11 cellular contexts compared by ENCODE assay signal in genomic region chr10:43426476-43426875, GRCh38. TPM values are rescaled to one million over a fixed set of nuclear protein-coding genes. Genes with fewer than 3 reads are reported as not detected.
"Had no signal": no experiment of that assay in that cellular context is flagged by ENCODE, and none has a peak within 500 bp of the region (broad histone marks: within the 10 kb centered on the region; RNA-seq: fewer than 3 reads in every experiment).

No MANE protein-coding gene starts in this region.

RNA-seq across cellular contexts. Expression of gene FXYD4, which starts 55.0 kb away (rescaled TPM):
- total RNA-seq: activated CD4-positive, alpha-beta memory T cell treated with anti-CD3 and anti-CD28 coated beads for 36 hours; activated CD4-positive, alpha-beta memory T cell treated with anti-CD3 and anti-CD28 coated beads, Interleukin-2, amount 10 ng/mL, durations not matched to agents 7 days and 5 days; activated CD4-positive, alpha-beta T cell treated with anti-CD3 and anti-CD28 coated beads for 36 hours; activated CD4-positive, alpha-beta T cell treated with anti-CD3 and anti-CD28 coated beads, Interleukin-2, amount 10 ng/mL, durations not matched to agents 24 days and 14 days; activated CD4-positive, alpha-beta T cell treated with anti-CD3 and anti-CD28 coated beads, Interleukin-2, amount 10 ng/mL, durations not matched to agents 7 days and 5 days; activated CD8-positive, alpha-beta memory T cell treated with anti-CD3 and anti-CD28 coated beads for 36 hours; activated CD8-positive, alpha-beta T cell treated with anti-CD3 and anti-CD28 coated beads for 36 hours; activated CD8-positive, alpha-beta T cell treated with anti-CD3 and anti-CD28 coated beads, Interleukin-2, amount 10 ng/mL, durations not matched to agents 7 days and 5 days; T-helper 1 cell treated with Interleukin-12 subunit alpha and Interleukin-12 subunit beta and Interleukin-4 antibody, amounts not matched to agents 30 ng/mL and 1 ng/mL, for 36 hours; T-helper 17 cell; WTC11 had no signal
